ENCODE assay signal across 16 cellular contexts in genomic region chr4:165198329-165198728, GRCh38.
"Had no signal": no experiment of that assay in that cellular context is flagged by ENCODE, and none has a peak within 500 bp of the region (broad histone marks: within the 10 kb centered on the region; RNA-seq: fewer than 3 reads in every experiment).

No MANE protein-coding gene starts in this region.

- H3K36me3 Mint-ChIP-seq: activated CD4-positive, alpha-beta memory T cell treated with anti-CD3 and anti-CD28 coated beads for 36 hours; brain; memory B cell had no signal

- DNase-seq: activated CD4-positive, alpha-beta memory T cell treated with anti-CD3 and anti-CD28 coated beads for 36 hours; activated CD4-positive, alpha-beta T cell treated with anti-CD3 and anti-CD28 coated beads for 1 hour; activated CD8-positive, alpha-beta memory T cell treated with anti-CD3 and anti-CD28 coated beads, Interleukin-2, amount 50 U/mL, for 4 hours; activated naive CD4-positive, alpha-beta T cell treated with Interleukin-2 at 50 U/mL for 16 hours; left lung; sigmoid colon; stimulated activated CD4-positive, alpha-beta T cell treated with anti-CD3 and anti-CD28 coated beads, Interleukin-12 subunit alpha, Interleukin-12 subunit beta, amount 100 ng/mL, for 4 hours; stimulated activated naive CD4-positive, alpha-beta T cell treated with Interleukin-2 at 50 U/mL for 16 hours; testis; upper lobe of right lung had no signal

- H3K27ac Mint-ChIP-seq: activated CD4-positive, alpha-beta memory T cell treated with anti-CD3 and anti-CD28 coated beads for 36 hours; brain; dendritic cell treated with granulocyte-macrophage colony-stimulating factor and Interleukin-4, amounts not matched to agents 40 ng/mL and 50 ng/mL, for 4 days; memory B cell; T-helper 2 cell treated with Interferon-gamma antibody and Interleukin-4, amounts not matched to agents 5 μg/mL and 100 μg/mL, for 36 hours had no signal

- H3K27me3 Mint-ChIP-seq: activated CD4-positive, alpha-beta memory T cell treated with anti-CD3 and anti-CD28 coated beads for 36 hours; dendritic cell treated with granulocyte-macrophage colony-stimulating factor and Interleukin-4, amounts not matched to agents 40 ng/mL and 50 ng/mL, for 4 days had no signal

- ATAC-seq: esophagus mucosa, left lung, upper lobe of right lung had no signal

- H3K4me3 ChIP-seq: left lung, sigmoid colon, testis, upper lobe of right lung had no signal

- H3K27me3 ChIP-seq: left lung, sigmoid colon, testis, upper lobe of right lung had no signal

- H3K36me3 ChIP-seq: left lung, sigmoid colon, upper lobe of right lung had no signal

- H3K4me1 Mint-ChIP-seq: memory B cell had no signal

- H3K9me3 Mint-ChIP-seq: activated CD4-positive, alpha-beta memory T cell treated with anti-CD3 and anti-CD28 coated beads for 36 hours; activated T-helper 1 cell treated with anti-CD3 and anti-CD28 coated beads, Interleukin-12 subunit alpha, Interleukin-12 subunit beta, Interleukin-2, Interleukin-4 antibody, amounts not matched to agents 30 ng/mL and 10 ng/mL and 1 ng/mL, durations not matched to agents 14 hours and 24 hours and 36 hours; brain; dendritic cell treated with granulocyte-macrophage colony-stimulating factor and Interleukin-4, amounts not matched to agents 40 ng/mL and 50 ng/mL, for 4 days; memory B cell; T-helper 2 cell treated with Interferon-gamma antibody and Interleukin-4, amounts not matched to agents 5 μg/mL and 100 μg/mL, for 36 hours had no signal

- H3K4me3 Mint-ChIP-seq: activated CD4-positive, alpha-beta memory T cell treated with anti-CD3 and anti-CD28 coated beads for 36 hours; activated T-helper 1 cell treated with anti-CD3 and anti-CD28 coated beads, Interleukin-12 subunit alpha, Interleukin-12 subunit beta, Interleukin-2, Interleukin-4 antibody, amounts not matched to agents 30 ng/mL and 10 ng/mL and 1 ng/mL, durations not matched to agents 14 hours and 24 hours and 36 hours; brain; dendritic cell treated with granulocyte-macrophage colony-stimulating factor and Interleukin-4, amounts not matched to agents 40 ng/mL and 50 ng/mL, for 4 days; memory B cell; T-helper 2 cell treated with Interferon-gamma antibody and Interleukin-4, amounts not matched to agents 5 μg/mL and 100 μg/mL, for 36 hours had no signal
